ENCODE assay signal across 23 cellular contexts in the genomic region with DNA sequence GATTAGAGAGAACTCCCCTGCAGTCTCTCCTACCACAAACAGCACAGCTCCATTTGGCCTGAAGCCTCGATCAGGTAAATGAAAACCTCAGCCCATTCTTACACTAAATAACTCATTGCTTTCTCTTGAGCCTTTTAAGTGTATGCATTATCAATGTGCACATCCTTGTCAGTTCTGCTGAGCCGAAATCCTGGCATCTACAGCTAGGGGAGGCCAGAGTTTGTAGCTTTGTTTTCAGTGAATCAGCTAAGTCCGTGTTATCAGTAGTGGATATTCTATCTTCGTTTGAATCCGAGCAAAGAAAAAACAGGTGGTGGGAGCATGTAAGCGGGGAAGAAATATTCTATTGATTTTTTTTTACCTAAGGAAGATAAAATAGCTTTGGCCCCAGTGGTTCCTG.
A peak's percentile ranks its signal among the peaks of the same experiment; 100 is the strongest.
DNase-seq lines count a peak whose midpoint lies in the region; FAIRE-seq and TF ChIP-seq lines count a peak whose summit lies in the region.
"Had no signal": no experiment of that assay in that cellular context is flagged by ENCODE, and none has a peak within 500 bp of the region (broad histone marks: within the 10 kb centered on the region; RNA-seq: fewer than 3 reads in every experiment).

No MANE protein-coding gene starts in this region.

- H3K27ac ChIP-seq in AG04450 (ENCODE audit: low read depth, low read length) (no peak overlapping the region), brain microvascular endothelial cell (no peak overlapping the region), thyroid gland (no peak overlapping the region)
- H3K27ac ChIP-seq: adrenal gland, pancreas, right atrium auricular region, transverse colon had no signal

- H3K4me3 ChIP-seq in AG04450 (ENCODE audit: low read depth, low read length) = no peak overlapping the region
- H3K4me3 ChIP-seq in brain microvascular endothelial cell (ENCODE audit: low read depth, low read length) = no peak overlapping the region
- H3K4me3 ChIP-seq in thyroid gland (replicated peaks in 1 of 3) = no peak overlapping the region
- H3K4me3 ChIP-seq: adrenal gland, pancreas, right atrium auricular region, transverse colon had no signal

- no peaks in the 10 kb centered on the region for H3K9me3 ChIP-seq in AG04450 (ENCODE audit: control insufficient read depth, insufficient read depth, low read length)
- no peaks in the 10 kb centered on the region for H3K9me3 ChIP-seq in thyroid gland
- H3K9me3 ChIP-seq: adrenal gland, pancreas, right atrium auricular region, transverse colon had no signal

- H3K4me1 ChIP-seq in thyroid gland = no peaks in the 10 kb centered on the region
- H3K4me1 ChIP-seq: adrenal gland, right atrium auricular region, transverse colon had no signal

- in situ Hi-C loops in brain microvascular endothelial cell (cut with HindIII; ENCODE audit: low pct_ligation_motif_present, low sequenced_read_pairs) = loop anchor here (25.0 kb wide), 1 partner anchor 225 kb away; no protein-coding TSS in a partner anchor

- CTCF ChIA-PET in AG04450 (lab: Charles Lee) = interaction anchor here (1.0 to 2.9 kb wide), 2 partner anchors 9 to 160 kb away, joined by 3 to 22 read pairs; no protein-coding TSS in a partner anchor
- CTCF ChIA-PET in HEK293T (lab: Yijun Ruan, JAX) = interaction anchor here (0.7 kb wide), 1 partner anchor 19 kb away, joined by 4 read pairs; no protein-coding TSS in a partner anchor

- intact Hi-C loops in thyroid gland (cut with DNase I) = no loop called here

- 84 to 87% methylated on average over 6 of the region's 6 CpGs for WGBS in thyroid gland, 2 donors

- DNase-seq in AG04450 (ENCODE audit: low read depth, low spot score) (no peak), NCI-H187 (lab: John Stamatoyannopoulos, UW) (peak; percentile 15 to 47), brain microvascular endothelial cell (no peak), left kidney (ENCODE audit: low read depth, low spot score) (peak; percentile 41), HEK293T (ENCODE audit: extremely low spot score) (no peak), thyroid gland (no peak), superior temporal gyrus (ENCODE audit: extremely low spot score) (no peak), GM19239 (ENCODE audit: insufficient read length, low spot score) (no peak)
- DNase-seq: activated CD4-positive, alpha-beta memory T cell treated with anti-CD3 and anti-CD28 coated beads for 36 hours; adrenal gland; Calu3; GOT3; naive thymus-derived CD4-positive, alpha-beta T cell; NCI-H1048; NCI-H524; pancreas; stimulated activated CD4-positive, alpha-beta T cell treated with anti-CD3 and anti-CD28 coated beads, Interleukin-12 subunit alpha, Interleukin-12 subunit beta, amount 100 ng/mL, for 4 hours; stimulated activated CD4-positive, alpha-beta T cell treated with anti-CD3 and anti-CD28 coated beads, Interleukin-4, amount 100 ng/mL, for 4 hours; stimulated activated naive CD8-positive, alpha-beta T cell treated with anti-CD3 and anti-CD28 coated beads, Interleukin-15, Interleukin-2, amounts not matched to agents 100 U/mL and 50 U/mL, for 24 hours; T-helper 2 cell; transverse colon had no signal

- POLR2A ChIA-PET in AG04450 (lab: Yijun Ruan, JAX) = no interaction called here
- POLR2A ChIA-PET in HEK293T (lab: Yijun Ruan, JAX) = no interaction called here

- FAIRE-seq in GM19239 (lab: Jason Lieb, UNC) = no peak
- FAIRE-seq: keratinocyte had no signal

- no peak for TF ChIP-seq POLR2A in thyroid gland (IDR thresholded peaks at IDR 0.05)

- H3K36me3 ChIP-seq in brain microvascular endothelial cell (replicated peaks) (peaks cover 10% of the 10 kb centered on the region), thyroid gland (no peaks in the 10 kb centered on the region)
- H3K36me3 ChIP-seq: adrenal gland had no signal

- H3K27me3 ChIP-seq in AG04450 (ENCODE audit: control insufficient read depth, insufficient read depth, low read length) (no peaks in the 10 kb centered on the region), brain microvascular endothelial cell (replicated peaks) (no peaks in the 10 kb centered on the region), thyroid gland (no peaks in the 10 kb centered on the region)
- H3K27me3 ChIP-seq: adrenal gland, pancreas, right atrium auricular region, transverse colon had no signal

- peak; percentile 21 for TF ChIP-seq CTCF in AG04450 (IDR thresholded peaks at IDR 0.05; ENCODE audit: low read depth, low read length)
- TF ChIP-seq CTCF in brain microvascular endothelial cell (IDR thresholded peaks at IDR 0.05; ENCODE audit: low read depth, low read length, missing control alignments) = peak; percentile 23
- TF ChIP-seq CTCF in thyroid gland (IDR thresholded peaks at IDR 0.05) = no peak

TF ChIP-seq in HEK293T, 16 proteins besides CTCF, POLR2A, EP300 and RAD21:
- TF ChIP-seq, protein P1, sequence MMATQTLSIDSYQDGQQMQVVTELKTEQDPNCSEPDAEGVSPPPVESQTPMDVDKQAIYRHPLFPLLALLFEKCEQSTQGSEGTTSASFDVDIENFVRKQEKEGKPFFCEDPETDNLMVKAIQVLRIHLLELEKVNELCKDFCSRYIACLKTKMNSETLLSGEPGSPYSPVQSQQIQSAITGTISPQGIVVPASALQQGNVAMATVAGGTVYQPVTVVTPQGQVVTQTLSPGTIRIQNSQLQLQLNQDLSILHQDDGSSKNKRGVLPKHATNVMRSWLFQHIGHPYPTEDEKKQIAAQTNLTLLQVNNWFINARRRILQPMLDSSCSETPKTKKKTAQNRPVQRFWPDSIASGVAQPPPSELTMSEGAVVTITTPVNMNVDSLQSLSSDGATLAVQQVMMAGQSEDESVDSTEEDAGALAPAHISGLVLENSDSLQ (IDR thresholded peaks at IDR 0.05) = no peak
- TF ChIP-seq BHLHE40 (IDR thresholded peaks at IDR 0.05; ENCODE audit: borderline replicate concordance) (no peak), SUZ12 (IDR thresholded peaks at IDR 0.05) (no peak), CTBP1 (IDR thresholded peaks at IDR 0.05; ENCODE audit: borderline replicate concordance) (no peak), HDGF (IDR thresholded peaks at IDR 0.05; ENCODE audit: borderline replicate concordance) (no peak), FOXA1 (IDR thresholded peaks at IDR 0.05) (no peak), FOXK2 (IDR thresholded peaks at IDR 0.05) (no peak), L3MBTL2 (conservative IDR thresholded peaks at IDR 0.05) (no peak), LEF1 (IDR thresholded peaks at IDR 0.05; ENCODE audit: borderline replicate concordance) (no peak), NFRKB (IDR thresholded peaks at IDR 0.05) (no peak), FOXM1 (IDR thresholded peaks at IDR 0.05; ENCODE audit: borderline replicate concordance) (no peak)

Comparison
In these comparisons a context has a peak if more than half of its experiments do, and no peak if none do; other contexts are left out.
1. DNase-seq: peak in NCI-H187 (2 of 2) and left kidney (single experiment); none in AG04450 (single experiment), brain microvascular endothelial cell (single experiment), HEK293T (single experiment), thyroid gland (0 of 2), superior temporal gyrus (single experiment) and GM19239 (single experiment).
2. CTCF ChIP-seq: peak in AG04450 (single experiment) and brain microvascular endothelial cell (single experiment); none in thyroid gland (0 of 6).